In the genomic region with DNA sequence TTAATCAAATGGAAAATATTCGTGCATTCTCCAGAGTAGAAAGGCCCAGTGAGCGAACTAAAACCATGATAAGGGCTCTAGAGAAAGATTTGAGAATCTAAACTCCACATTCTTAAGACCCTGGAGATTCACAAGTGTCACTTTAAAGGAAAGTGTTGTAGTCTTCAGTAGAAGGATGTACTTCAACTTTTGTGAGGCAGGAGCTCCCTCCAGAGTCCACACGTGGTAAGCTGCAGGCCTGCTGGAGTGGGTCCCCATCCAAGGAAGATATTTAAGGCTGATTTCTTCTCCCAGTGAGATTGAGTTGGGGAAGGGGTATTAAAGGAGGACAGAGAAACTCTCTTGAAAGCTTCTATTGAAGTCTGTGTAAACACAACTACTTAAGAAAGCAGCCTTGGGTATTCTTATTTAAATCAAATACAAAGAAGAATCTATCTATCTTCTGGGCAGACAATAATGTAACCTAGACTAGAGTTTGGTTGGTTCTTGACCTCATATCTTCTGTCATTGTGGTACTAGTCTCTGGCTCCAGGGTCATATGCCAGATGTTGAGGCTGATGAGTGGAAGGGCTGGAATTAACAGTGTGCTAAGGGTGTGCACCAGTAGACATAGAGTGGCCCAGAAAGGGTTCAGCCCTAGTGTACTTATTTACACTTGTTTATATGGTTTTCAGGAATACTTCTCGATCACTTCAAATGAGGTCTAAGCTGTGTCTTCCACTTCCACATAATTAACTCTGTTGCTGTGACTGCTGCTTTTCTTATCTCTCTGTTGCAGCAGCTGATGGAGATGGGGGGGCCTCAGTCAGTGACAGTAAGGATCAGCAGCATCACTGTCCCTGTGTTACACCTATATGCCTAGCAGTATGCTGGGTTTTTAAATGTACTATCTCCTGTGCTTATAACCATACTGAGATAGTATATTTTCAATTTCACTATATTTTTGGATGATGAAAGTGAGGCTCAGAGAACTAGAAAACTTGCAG, we compare ENCODE assay signal across 8 cellular contexts.
DNase-seq lines count a peak whose midpoint lies in the region; ATAC-seq lines count a peak whose summit lies in the region.

No MANE protein-coding gene starts in this region.

- CTCF ChIA-PET in activated naive CD4-positive, alpha-beta T cell treated with anti-CD3 and anti-CD28 coated beads, Interleukin-2, amount 10 ng/mL, durations not matched to agents 7 days and 5 days (lab: Charles Lee): interaction anchor here (0.5 to 4.0 kb wide), 22 partner anchors 10 to 252 kb away, joined by 3 to 44 read pairs (median 4); no protein-coding TSS in a partner anchor

- intact Hi-C loops in head of caudate nucleus (cut with DNase I): loop anchor here (5.0 kb wide), 1 partner anchor 241 kb away; no protein-coding TSS in a partner anchor

- no peaks in the 10 kb centered on the region for H3K27me3 Mint-ChIP-seq in activated naive CD4-positive, alpha-beta T cell treated with anti-CD3 and anti-CD28 coated beads, Interleukin-2, amount 10 ng/mL, durations not matched to agents 7 days and 5 days

- ATAC-seq in GM21619 (IDR thresholded peaks at IDR 0.05; ENCODE audit: unreplicated experiment): peak; percentile 93

- no peak overlapping the region for H3K4me3 Mint-ChIP-seq in activated naive CD4-positive, alpha-beta T cell treated with anti-CD3 and anti-CD28 coated beads, Interleukin-2, amount 10 ng/mL, durations not matched to agents 7 days and 5 days

- H3K4me1 Mint-ChIP-seq in activated naive CD4-positive, alpha-beta T cell treated with anti-CD3 and anti-CD28 coated beads, Interleukin-2, amount 10 ng/mL, durations not matched to agents 7 days and 5 days: no peaks in the 10 kb centered on the region

- no peaks in the 10 kb centered on the region for H3K36me3 Mint-ChIP-seq in activated naive CD4-positive, alpha-beta T cell treated with anti-CD3 and anti-CD28 coated beads, Interleukin-2, amount 10 ng/mL, durations not matched to agents 7 days and 5 days

- no peak overlapping the region for H3K27ac Mint-ChIP-seq in activated naive CD4-positive, alpha-beta T cell treated with anti-CD3 and anti-CD28 coated beads, Interleukin-2, amount 10 ng/mL, durations not matched to agents 7 days and 5 days

- no peak overlapping the region for H3K4me3 ChIP-seq in Jurkat, Clone E6-1 (ENCODE audit: low read length)

- peak; percentile 24 for DNase-seq in GF-D8 (lab: John Stamatoyannopoulos, UW)
- DNase-seq in Jurkat, Clone E6-1 (ENCODE audit: low read depth, low spot score): peak; percentile 68
- peak; percentile 63 for DNase-seq in SK-N-DZ (ENCODE audit: low spot score)
- DNase-seq in activated naive CD4-positive, alpha-beta T cell treated with anti-CD3 and anti-CD28 coated beads, Interleukin-2, amount 10 ng/mL, durations not matched to agents 7 days and 5 days: peak; percentile 69
- DNase-seq in head of caudate nucleus: peak; percentile 45 to 91 (median 79)
- peak; percentile 73 for DNase-seq in putamen (ENCODE audit: low spot score)
- DNase-seq in NCI-H187 treated with DMSO at 0.1 percent for 48 hours (lab: John Stamatoyannopoulos, UW): no peak

- H3K9me3 Mint-ChIP-seq in activated naive CD4-positive, alpha-beta T cell treated with anti-CD3 and anti-CD28 coated beads, Interleukin-2, amount 10 ng/mL, durations not matched to agents 7 days and 5 days: no peaks in the 10 kb centered on the region
